1 cellular context compared by ENCODE assay signal in genomic region chr7:117124585-117125220, GRCh38.
A peak's percentile ranks its signal among the peaks of the same experiment; 100 is the strongest.
TF ChIP-seq lines count a peak whose summit lies in the region.

No MANE protein-coding gene starts in this region.

TF ChIP-seq in HCT116, 20 proteins besides CTCF, POLR2A, EP300 and RAD21 (continued from another document):
- TF ChIP-seq ZBTB33 (IDR thresholded peaks at IDR 0.05; ENCODE audit: extremely low read depth, insufficient replicate concordance, low read length) = no peak
- TF ChIP-seq SIN3A (IDR thresholded peaks at IDR 0.05; ENCODE audit: low read depth) = no peak; the same call in 1 of the 2 replicates
- peak; percentile 64; the same call in 1 of the 2 replicates for TF ChIP-seq CEBPB (IDR thresholded peaks at IDR 0.05; ENCODE audit: low read depth)
TF ChIP-seq in HCT116: peak in this region for 9.
